8 cellular contexts compared by ENCODE assay signal in the genomic region with DNA sequence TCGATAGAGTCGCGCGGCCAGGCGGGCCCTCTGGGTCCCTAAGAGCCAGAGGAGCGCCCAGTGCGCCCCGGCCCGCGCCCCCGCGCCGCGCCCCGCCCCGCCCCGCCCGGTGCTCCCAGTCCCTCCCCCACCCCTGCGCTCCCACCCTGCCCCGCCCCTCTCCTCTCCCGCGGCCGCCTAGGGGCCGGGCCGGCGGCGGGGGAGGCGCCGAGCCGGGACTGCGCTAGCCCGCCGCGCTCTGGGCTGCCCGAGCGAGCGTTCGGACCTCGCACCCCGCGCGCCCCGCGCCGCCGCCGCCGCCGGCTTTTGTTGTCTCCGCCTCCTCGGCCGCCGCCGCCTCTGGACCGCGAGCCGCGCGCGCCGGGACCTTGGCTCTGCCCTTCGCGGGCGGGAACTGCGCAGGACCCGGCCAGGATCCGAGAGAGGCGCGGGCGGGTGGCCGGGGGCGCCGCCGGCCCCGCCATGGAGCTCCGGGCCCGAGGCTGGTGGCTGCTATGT. TPM values are rescaled to one million over a fixed set of nuclear protein-coding genes. Genes with fewer than 3 reads are reported as not detected.
DNase-seq lines count a peak whose midpoint lies in the region; ATAC-seq and FAIRE-seq lines count a peak whose summit lies in the region.

A gene with protein sequence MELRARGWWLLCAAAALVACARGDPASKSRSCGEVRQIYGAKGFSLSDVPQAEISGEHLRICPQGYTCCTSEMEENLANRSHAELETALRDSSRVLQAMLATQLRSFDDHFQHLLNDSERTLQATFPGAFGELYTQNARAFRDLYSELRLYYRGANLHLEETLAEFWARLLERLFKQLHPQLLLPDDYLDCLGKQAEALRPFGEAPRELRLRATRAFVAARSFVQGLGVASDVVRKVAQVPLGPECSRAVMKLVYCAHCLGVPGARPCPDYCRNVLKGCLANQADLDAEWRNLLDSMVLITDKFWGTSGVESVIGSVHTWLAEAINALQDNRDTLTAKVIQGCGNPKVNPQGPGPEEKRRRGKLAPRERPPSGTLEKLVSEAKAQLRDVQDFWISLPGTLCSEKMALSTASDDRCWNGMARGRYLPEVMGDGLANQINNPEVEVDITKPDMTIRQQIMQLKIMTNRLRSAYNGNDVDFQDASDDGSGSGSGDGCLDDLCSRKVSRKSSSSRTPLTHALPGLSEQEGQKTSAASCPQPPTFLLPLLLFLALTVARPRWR (plus strand): TSS at position 207 of the 498 bp plus-strand sequence. CDS start 256 bp downstream, at position 463.

- WGBS in small intestine, 3 donors, result 0 to 1% (median 1%) methylated on average over 7 to 77 of the region's 77 CpGs

- ATAC-seq in GM19324 (IDR thresholded peaks at IDR 0.05; ENCODE audit: low FRiP score, unreplicated experiment) (peak; percentile 54), HG03025 (IDR thresholded peaks at IDR 0.05; ENCODE audit: low FRiP score, unreplicated experiment) (no peak)
- ATAC-seq in central memory CD8-positive, alpha-beta T cell (replicated peaks; ENCODE audit: extremely low read depth, poor library complexity, severe bottlenecking), result peak; percentile 29

- H3K36me3 ChIP-seq in HUES48 (ENCODE audit: control insufficient read depth, insufficient read depth, low read length), result no peaks in the 10 kb centered on the region
- no peaks in the 10 kb centered on the region for H3K36me3 ChIP-seq in small intestine (ENCODE audit: control insufficient read depth in 2 of 2, insufficient read depth in 2 of 2, low read length in 2 of 2)

- 0 out of 2 replicates have a peak within 1 kb of the TSS, but pooled peaks have one; percentile 44 for H3K9ac ChIP-seq in HUES48 (ENCODE audit: low read depth, low read length)

- no peak within 1 kb of the TSS for H3K27ac Mint-ChIP-seq in central memory CD8-positive, alpha-beta T cell (ENCODE audit: low read depth)

- FAIRE-seq in small intestine (lab: Jason Lieb, UNC), result no peak

- H3K4me3 Mint-ChIP-seq in central memory CD8-positive, alpha-beta T cell, result peak within 1 kb of the TSS; percentile 79

- no peaks in the 10 kb centered on the region for H3K9me3 ChIP-seq in HUES48 (ENCODE audit: control insufficient read depth, insufficient read depth, low read length)
- no peaks in the 10 kb centered on the region for H3K9me3 ChIP-seq in small intestine (ENCODE audit: control insufficient read depth, low read depth)

- H3K4me1 ChIP-seq in HUES48 (ENCODE audit: control insufficient read depth, insufficient read depth, low read length) (peaks cover 5% of the 10 kb centered on the region; the same call in 1 of the 2 replicates), small intestine (ENCODE audit: control insufficient read depth in 2 of 2, insufficient read depth in 1 of 2, low read depth in 1 of 2, low read length in 1 of 2) (peaks cover 2% of the 10 kb centered on the region in 2 donors)

- H3K4me3 ChIP-seq in HUES48 (ENCODE audit: low read depth, low read length) (peak within 1 kb of the TSS; percentile 72), small intestine (ENCODE audit: low read depth in 1 of 2, low read length in 2 of 2) (peak within 1 kb of the TSS; percentile 45 to 71)

- no peaks in the 10 kb centered on the region for H3K36me3 Mint-ChIP-seq in central memory CD8-positive, alpha-beta T cell (ENCODE audit: insufficient read depth)

- H3K9me3 Mint-ChIP-seq in central memory CD8-positive, alpha-beta T cell, result no peaks in the 10 kb centered on the region

- peak; percentile 55 for DNase-seq in CD1c-positive myeloid dendritic cell (ENCODE audit: extremely low spot score)
- DNase-seq in SW 1271 (lab: John Stamatoyannopoulos, UW), result peak; percentile 49 to 58
- DNase-seq in central memory CD8-positive, alpha-beta T cell (ENCODE audit: low spot score in 2 of 2), result no peak
- peak; percentile 91 for DNase-seq in iPS-NIHi7 (ENCODE audit: extremely low spot score)
- peak; percentile 60 for DNase-seq in small intestine

- H3K27me3 ChIP-seq in HUES48 (ENCODE audit: control insufficient read depth, insufficient read depth, low read length) (peaks cover 31% of the 10 kb centered on the region), small intestine (ENCODE audit: control insufficient read depth in 2 of 2, insufficient read depth in 2 of 2, low read length in 2 of 2) (peaks cover 7 to 17% of the 10 kb centered on the region in 2 donors)

- H3K27ac ChIP-seq in HUES48 (ENCODE audit: low read depth, low read length) (peak within 1 kb of the TSS; percentile 55), small intestine (ENCODE audit: low read depth in 1 of 2, low read length in 1 of 2) (peak within 1 kb of the TSS in 1 of 2 donors; percentile 69)

- H3K27me3 Mint-ChIP-seq in central memory CD8-positive, alpha-beta T cell, result peaks cover 42% of the 10 kb centered on the region

- peaks cover 10% of the 10 kb centered on the region for H3K4me1 Mint-ChIP-seq in central memory CD8-positive, alpha-beta T cell

RNA-seq across cellular contexts. Expression of the gene that starts here (rescaled TPM):
- polyA plus RNA-seq in small intestine, result 10 to 100 TPM in 1 of 3 donors, 1 to 10 TPM in 1, under 1 TPM in 1; 0.89 to 15.5 (median 2.7) TPM

Comparison
In these comparisons a context has a peak if more than half of its experiments do, and no peak if none do; other contexts are left out.
1. DNase-seq: peak in CD1c-positive myeloid dendritic cell (single experiment), SW 1271 (2 of 2), iPS-NIHi7 (single experiment) and small intestine (single experiment); none in central memory CD8-positive, alpha-beta T cell (0 of 2).